Comparison of ENCODE assay signal across 18 cellular contexts in the genomic region with DNA sequence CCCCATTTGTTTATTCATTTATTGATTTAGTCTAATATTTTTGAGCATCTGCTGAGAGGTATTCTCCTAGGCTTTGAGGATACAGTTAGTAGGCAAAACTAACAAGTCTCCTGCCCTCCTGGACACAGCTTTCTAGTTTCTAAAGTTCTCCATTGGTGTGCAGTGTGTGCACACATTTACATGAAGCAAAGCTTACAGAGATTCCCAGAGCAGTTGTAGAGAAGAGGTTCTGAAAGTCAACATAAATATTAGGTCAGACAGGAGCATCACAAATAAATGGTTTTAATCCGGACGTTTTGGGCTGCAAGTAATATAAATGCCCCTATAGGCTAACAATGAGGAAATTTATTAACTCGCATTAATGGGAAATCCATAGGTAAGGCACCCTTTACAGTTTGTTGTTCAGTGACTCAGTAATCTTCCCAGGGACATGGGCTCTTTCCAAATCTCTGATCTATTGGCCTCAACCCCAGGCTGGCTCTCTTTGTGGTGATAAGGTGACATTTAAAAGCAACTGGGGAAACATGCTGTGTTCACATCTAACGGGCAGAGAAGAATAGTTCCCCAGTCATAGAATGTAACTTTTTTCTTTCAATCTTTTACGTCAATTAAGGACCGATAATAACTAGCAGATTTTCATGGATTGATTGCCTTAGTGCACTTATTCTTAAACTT.
"Had no signal": no experiment of that assay in that cellular context is flagged by ENCODE, and none has a peak within 500 bp of the region (broad histone marks: within the 10 kb centered on the region; RNA-seq: fewer than 3 reads in every experiment).

No MANE protein-coding gene starts in this region.

- H3K9me3 ChIP-seq: ovary had no signal

- H3K4me1 ChIP-seq: foreskin keratinocyte had no signal

- H3K36me3 ChIP-seq: neural progenitor cell, ovary had no signal

- H3K4me3 ChIP-seq: coronary artery, lung, neural progenitor cell, ovary had no signal

- ATAC-seq: foreskin keratinocyte; natural killer cell treated with Interleukin-12 subunit alpha and Interleukin-12 subunit beta and Interleukin-15 and Interleukin-18, amount 100 ng/mL, for 72 hours had no signal

- H3K27me3 ChIP-seq: foreskin keratinocyte, neural progenitor cell, ovary had no signal

- H3K27ac ChIP-seq: coronary artery, foreskin keratinocyte, neural progenitor cell, ovary had no signal

- DNase-seq: effector CD4-positive, alpha-beta T cell; endodermal cell; erythroblast; foreskin keratinocyte; head of caudate nucleus; hypothalamus; kidney glomerular epithelial cell; mesenchymal stem cell; midbrain; nucleus accumbens; ovary; small intestine; stimulated activated CD4-positive, alpha-beta T cell treated with anti-CD3 and anti-CD28 coated beads, Interleukin-12 subunit alpha, Interleukin-12 subunit beta, amount 100 ng/mL, for 4 hours; stimulated activated naive CD4-positive, alpha-beta T cell had no signal
